ENCODE assay signal across 8 cellular contexts in genomic region chr5:177351392-177352329, GRCh38. TPM values are rescaled to one million over a fixed set of nuclear protein-coding genes. Genes with fewer than 3 reads are reported as not detected.
DNase-seq lines count a peak whose midpoint lies in the region; ATAC-seq and TF ChIP-seq lines count a peak whose summit lies in the region.

TSS of gene LMAN2 (minus strand) at chr5:177351668. CDS start at chr5:177351647, 21 bp downstream.

- peaks cover 19% of the 10 kb centered on the region for H3K36me3 Mint-ChIP-seq in activated T-cell treated with anti-CD3 and anti-CD28 coated beads, Interleukin-2, amount 50 U/mL, for 4 hours (ENCODE audit: insufficient read depth)

- H3K36me3 ChIP-seq in Panc1 (ENCODE audit: control insufficient read depth, insufficient read depth, low read length) (no peaks in the 10 kb centered on the region), esophagus muscularis mucosa (peaks cover 0 to 26% (median 14%) of the 10 kb centered on the region in 4 donors)

- peak; percentile 66 for TF ChIP-seq POLR2A in esophagus muscularis mucosa (IDR thresholded peaks at IDR 0.05; ENCODE audit: low read depth)

- POLR2A ChIA-PET in Panc1 (lab: Charles Lee), result interaction anchor here (0.6 to 1.3 kb wide), 4 partner anchors 9 to 539 kb away, joined by 3 to 6 read pairs (median 4); no protein-coding TSS in a partner anchor

- peaks cover 23% of the 10 kb centered on the region for H3K4me1 ChIP-seq in Panc1 (ENCODE audit: control insufficient read depth, insufficient read depth, low read length)
- H3K4me1 ChIP-seq in esophagus muscularis mucosa, result peaks cover 17 to 53% (median 48%) of the 10 kb centered on the region in 4 donors

- TF ChIP-seq CTCF in Panc1 (IDR thresholded peaks at IDR 0.05), result no peak
- peak in 1 of 3 experiments; percentile 14 for TF ChIP-seq CTCF in esophagus muscularis mucosa (IDR thresholded peaks at IDR 0.05)

- BruUV-seq in Panc1 (replicated peaks; lab: Mats Ljungman, UMichigan), result no TSS peak

- peaks cover 61% of the 10 kb centered on the region for H3K4me1 Mint-ChIP-seq in activated T-cell treated with anti-CD3 and anti-CD28 coated beads, Interleukin-2, amount 50 U/mL, for 4 hours (ENCODE audit: low read depth)

- intact Hi-C loops in Panc1 (cut with micrococcal nuclease; ENCODE audit: unreplicated experiment), result no loop called here
- intact Hi-C loops in esophagus muscularis mucosa (cut with DNase I), result loop anchor here (5.0 kb wide), 1 partner anchor 34 kb away; no protein-coding TSS in a partner anchor

- H3K27ac ChIP-seq in Panc1 (ENCODE audit: low read length), result peak within 1 kb of the TSS; percentile 90
- peak within 1 kb of the TSS; percentile 87 to 92 (median 91) for H3K27ac ChIP-seq in esophagus muscularis mucosa (replicated peaks in 1 of 4)

- no peaks in the 10 kb centered on the region for H3K27me3 Mint-ChIP-seq in activated T-cell treated with anti-CD3 and anti-CD28 coated beads, Interleukin-2, amount 50 U/mL, for 4 hours (ENCODE audit: low read depth)

- H3K4me3 Mint-ChIP-seq in activated T-cell treated with anti-CD3 and anti-CD28 coated beads, Interleukin-2, amount 50 U/mL, for 4 hours, result peak within 1 kb of the TSS; percentile 97

- no peak for TF ChIP-seq EP300 in esophagus muscularis mucosa (IDR thresholded peaks at IDR 0.05)

- no peaks in the 10 kb centered on the region for H3K9me3 Mint-ChIP-seq in activated T-cell treated with anti-CD3 and anti-CD28 coated beads, Interleukin-2, amount 50 U/mL, for 4 hours

- in situ Hi-C loops in Panc1 (cut with HindIII; ENCODE audit: low pct_unique_long_range_greater_than_20kb, low sequenced_read_pairs), result no loop called here

- ATAC-seq in GM21723 (IDR thresholded peaks at IDR 0.05; ENCODE audit: unreplicated experiment) (peak; percentile 95), Panc1 (peak; percentile 99)
- ATAC-seq in activated T-cell treated with anti-CD3 and anti-CD28 coated beads, Interleukin-2, amount 50 U/mL, for 4 hours, result peak; percentile 97 to 98

- no peaks in the 10 kb centered on the region for H3K9me3 ChIP-seq in Panc1 (ENCODE audit: control insufficient read depth, insufficient read depth, low read depth, low read length)
- H3K9me3 ChIP-seq in esophagus muscularis mucosa, result no peaks in the 10 kb centered on the region

- DNase-seq in DMS153 treated with DMSO at 0.1 percent for 48 hours (lab: John Stamatoyannopoulos, UW; ENCODE audit: unreplicated experiment) (peak; percentile 67), KG1 (lab: John Stamatoyannopoulos, UW) (peak; percentile 97), Panc1 (ENCODE audit: low read depth, low spot score) (peak; percentile 79), esophagus muscularis mucosa (ENCODE audit: extremely low spot score) (peak; percentile 98), myocyte (ENCODE audit: low read depth) (peak; percentile 98)
- DNase-seq in activated T-cell treated with anti-CD3 and anti-CD28 coated beads, Interleukin-2, amount 50 U/mL, for 4 hours, result peak; percentile 82
- peak; percentile 76 to 88 for DNase-seq in stimulated activated CD8-positive, alpha-beta memory T cell treated with anti-CD3 and anti-CD28 coated beads, Interleukin-7, amount 100 ng/mL, for 48 hours (ENCODE audit: extremely low read depth in 1 of 2, low read depth in 1 of 2)

- H3K27me3 ChIP-seq in Panc1 (ENCODE audit: control insufficient read depth, insufficient read depth, low read length) (no peaks in the 10 kb centered on the region), esophagus muscularis mucosa (no peaks in the 10 kb centered on the region)

- H3K4me3 ChIP-seq in Panc1 (ENCODE audit: low read depth in 2 of 2, low read length in 2 of 2) (peak within 1 kb of the TSS; percentile 90 to 95), esophagus muscularis mucosa (peak within 1 kb of the TSS; percentile 83 to 99 (median 92))

- WGBS in esophagus muscularis mucosa, result 8% methylated on average over 32 of the region's 55 CpGs

- CTCF ChIA-PET in Panc1 (lab: Charles Lee), result interaction anchor here (0.6 kb wide), 1 partner anchor 19 kb away, joined by 4 read pairs; no protein-coding TSS in a partner anchor

RNA-seq across cellular contexts. Expression of gene LMAN2, which starts in this region (rescaled TPM):
- total RNA-seq in Panc1 (2021; ENCODE audit: unreplicated experiment) (140 TPM), esophagus muscularis mucosa (100 to 1,000 TPM in 3 of 4 donors, 10 to 100 TPM in 1; 95.1 to 168 (median 128) TPM), myocyte (155 and 179 TPM in 2 replicates)
- polyA plus RNA-seq in Panc1 (2012; ENCODE audit: insufficient read length), result 275 TPM
- total RNA-seq in activated T-cell treated with anti-CD3 and anti-CD28 coated beads, Interleukin-2, amount 50 U/mL, for 4 hours, result 100 to 1,000 TPM; 120 to 129 (median 127) TPM
- polyA plus RNA-seq in myocyte (2012), result 200 TPM

Comparison
In these comparisons a context has a peak if more than half of its experiments do, and no peak if none do; other contexts are left out.
1. Peak in every context shown above with its lines: DNase-seq, ATAC-seq, H3K4me3 ChIP-seq and H3K27ac ChIP-seq.